In genomic region chr2:84906900-84907714, GRCh38 we compare ENCODE assay signal across 8 cellular contexts. TPM values are rescaled to one million over a fixed set of nuclear protein-coding genes. Genes with fewer than 3 reads are reported as not detected.
DNase-seq lines count a peak whose midpoint lies in the region; TF ChIP-seq lines count a peak whose summit lies in the region.

No MANE protein-coding gene starts in this region.

- H3K27me3 ChIP-seq in tibial artery, result no peaks in the 10 kb centered on the region

- intact Hi-C loops in tibial artery (cut with DNase I; ENCODE audit: low total_unique reads), result no loop called here

- DNase-seq in NCI-H2171 treated with DMSO at 0.1 percent for 48 hours (lab: John Stamatoyannopoulos, UW), result peak; percentile 27
- no peak for DNase-seq in NCI-H2171 (lab: John Stamatoyannopoulos, UW)
- DNase-seq in NCI-H2081 treated with DMSO at 0.1 percent for 48 hours (lab: John Stamatoyannopoulos, UW), result peak; percentile 28
- peak; percentile 72 for DNase-seq in activated CD8-positive, alpha-beta memory T cell treated with anti-CD3 and anti-CD28 coated beads for 24 hours
- DNase-seq in epithelial cell of proximal tubule (ENCODE audit: low read depth), result peak; percentile 68
- peak; percentile 36 for DNase-seq in midbrain (lab: John Stamatoyannopoulos, UW)
- DNase-seq in tibial artery, result peak; percentile 69 to 81

- H3K4me3 ChIP-seq in HEK293 (ENCODE audit: low read depth, low read length) (peak overlapping the region; percentile 88), epithelial cell of proximal tubule (ENCODE audit: low read depth, low read length) (peak overlapping the region; percentile 94), tibial artery (peak overlapping the region; percentile 79 to 98)

- H3K27ac ChIP-seq in HEK293 (ENCODE audit: extremely low read depth, low read depth, low read length) (peak overlapping the region; percentile 81; the same call in 1 of the 2 replicates), tibial artery (peak overlapping the region; percentile 85 to 90)

- no peak for TF ChIP-seq CTCF in HEK293 (tag by site-specific recombination; IDR thresholded peaks at IDR 0.05)
- TF ChIP-seq CTCF in epithelial cell of proximal tubule (conservative IDR thresholded peaks at IDR 0.05; ENCODE audit: low read depth, low read length), result no peak
- TF ChIP-seq CTCF in tibial artery (IDR thresholded peaks at IDR 0.05), result no peak

- H3K4me1 ChIP-seq in HEK293 (ENCODE audit: control insufficient read depth, insufficient read depth, low read length) (peaks cover 5% of the 10 kb centered on the region), tibial artery (peaks cover 0 to 11% (median 5%) of the 10 kb centered on the region in 4 donors)

- CTCF ChIA-PET in HEK293 (lab: Yijun Ruan, JAX), result interaction anchor here (0.5 to 3.5 kb wide), 5 partner anchors 12 to 394 kb away, joined by 3 to 24 read pairs (median 5); no protein-coding TSS in a partner anchor

- H3K36me3 ChIP-seq in HEK293 (ENCODE audit: control insufficient read depth in 2 of 2, insufficient read depth in 1 of 2, low read length in 2 of 2) (peaks cover 0 to 11% of the 10 kb centered on the region in 2 experiments; a peak in 2 of 3 replicates), tibial artery (peaks cover 0 to 6% (median 6%) of the 10 kb centered on the region in 3 donors)

- POLR2A ChIA-PET in HEK293 (lab: Yijun Ruan, JAX), result interaction anchor here (0.6 to 4.7 kb wide), 13 partner anchors 10 to 709 kb away, joined by 3 to 38 read pairs (median 4); partner anchors contain the start of genes TRABD2A and USP39

- no peaks in the 10 kb centered on the region for H3K9me3 ChIP-seq in HEK293 (ENCODE audit: control insufficient read depth, insufficient read depth, low read depth, low read length)
- no peaks in the 10 kb centered on the region for H3K9me3 ChIP-seq in tibial artery

TF ChIP-seq in HEK293, 187 proteins besides CTCF, POLR2A, EP300 and RAD21 (continues in another document):
- TF ChIP-seq SALL2 (tag by site-specific recombination; IDR thresholded peaks at IDR 0.05; ENCODE audit: borderline replicate concordance) (no peak), BCL6B (tag by site-specific recombination; IDR thresholded peaks at IDR 0.05) (no peak), ZNF747 (tag by site-specific recombination; IDR thresholded peaks at IDR 0.05) (no peak), SP3 (tag by site-specific recombination; IDR thresholded peaks at IDR 0.05) (peak; percentile 51), ZBTB10 (tag by site-specific recombination; IDR thresholded peaks at IDR 0.05) (no peak), MZF1 (tag by site-specific recombination; IDR thresholded peaks at IDR 0.05; ENCODE audit: borderline replicate concordance) (no peak), ZNF138 (tag by site-specific recombination; IDR thresholded peaks at IDR 0.05; ENCODE audit: borderline replicate concordance) (no peak), ZNF677 (tag by site-specific recombination; IDR thresholded peaks at IDR 0.05) (no peak), ZNF449 (tag by site-specific recombination; IDR thresholded peaks at IDR 0.05) (no peak), SCRT1 (tag by site-specific recombination; IDR thresholded peaks at IDR 0.05; ENCODE audit: borderline replicate concordance) (no peak), ZFHX2 (tag by site-specific recombination; conservative IDR thresholded peaks at IDR 0.05) (peak; percentile 40; the same call in 1 of the 2 replicates), FEZF1 (tag by site-specific recombination; IDR thresholded peaks at IDR 0.05) (peak; percentile 8; the same call in 1 of the 2 replicates), GLIS2 (tag by site-specific recombination; IDR thresholded peaks at IDR 0.05) (no peak), ZSCAN16 (tag by site-specific recombination; IDR thresholded peaks at IDR 0.05) (no peak), EGR2 (tag by site-specific recombination; IDR thresholded peaks at IDR 0.05; ENCODE audit: low read depth) (peak; percentile 40; the same call in 1 of the 2 replicates), GLIS1 (tag by site-specific recombination; IDR thresholded peaks at IDR 0.05) (no peak), ZBTB17 (tag by site-specific recombination; IDR thresholded peaks at IDR 0.05) (no peak), ZNF133 (tag by site-specific recombination; IDR thresholded peaks at IDR 0.05) (no peak), ZNF501 (tag by site-specific recombination; IDR thresholded peaks at IDR 0.05) (no peak), PRDM10 (tag by site-specific recombination; IDR thresholded peaks at IDR 0.05) (peak; percentile 55; the same call in 1 of the 2 replicates), HOXC10 (CRISPR knock-in tag; IDR thresholded peaks at IDR 0.05) (no peak), ZNF629 (tag by site-specific recombination; IDR thresholded peaks at IDR 0.05) (no peak), ZNF335 (tag by site-specific recombination; conservative IDR thresholded peaks at IDR 0.05) (peak; percentile 68), ZNF184 (tag by site-specific recombination; IDR thresholded peaks at IDR 0.05) (no peak), ZNF843 (tag by site-specific recombination; IDR thresholded peaks at IDR 0.05) (no peak), ZFP37 (tag by site-specific recombination; IDR thresholded peaks at IDR 0.05) (no peak), ZSCAN23 (tag by site-specific recombination; IDR thresholded peaks at IDR 0.05) (no peak)

RNA-seq across cellular contexts. Expression of gene TMSB10, which starts 1.7 kb away (rescaled TPM):
- total RNA-seq in epithelial cell of proximal tubule, result 9,817 and 15,030 TPM in 2 replicates

RNA-seq across cellular contexts. Expression of gene TRABD2A, which starts 26.2 kb away (rescaled TPM):
- 0.58 and 1.5 TPM in 2 replicates for total RNA-seq in epithelial cell of proximal tubule
